8 cellular contexts compared by ENCODE assay signal in the genomic region with DNA sequence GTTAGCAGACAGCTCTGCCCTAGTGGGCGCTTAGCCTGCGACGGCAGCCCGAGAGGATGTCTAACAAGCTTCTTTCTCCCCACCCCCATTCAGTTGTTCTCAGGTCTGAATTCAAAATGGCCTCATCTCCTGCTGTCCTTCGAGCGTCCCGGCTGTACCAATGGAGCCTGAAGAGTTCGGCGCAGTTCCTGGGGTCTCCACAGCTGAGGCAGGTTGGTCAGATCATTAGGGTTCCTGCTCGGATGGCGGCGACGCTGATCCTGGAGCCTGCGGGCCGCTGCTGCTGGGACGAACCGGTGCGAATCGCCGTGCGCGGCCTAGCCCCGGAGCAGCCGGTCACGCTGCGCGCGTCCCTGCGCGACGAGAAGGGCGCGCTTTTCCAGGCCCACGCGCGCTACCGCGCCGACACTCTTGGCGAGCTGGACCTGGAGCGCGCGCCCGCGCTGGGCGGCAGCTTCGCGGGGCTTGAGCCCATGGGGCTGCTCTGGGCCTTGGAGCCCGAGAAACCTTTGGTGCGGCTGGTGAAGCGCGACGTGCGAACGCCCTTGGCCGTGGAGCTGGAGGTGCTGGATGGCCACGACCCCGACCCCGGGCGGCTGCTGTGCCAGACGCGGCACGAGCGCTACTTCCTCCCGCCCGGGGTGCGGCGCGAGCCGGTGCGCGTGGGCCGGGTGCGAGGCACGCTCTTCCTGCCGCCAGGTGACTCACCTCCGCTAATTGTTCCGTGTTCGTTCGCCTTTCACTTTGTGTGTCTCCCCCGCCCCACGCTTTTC. TPM values are rescaled to one million over a fixed set of nuclear protein-coding genes. Genes with fewer than 3 reads are reported as not detected.
A peak's percentile ranks its signal among the peaks of the same experiment; 100 is the strongest.
DNase-seq lines count a peak whose midpoint lies in the region; ATAC-seq and TF ChIP-seq lines count a peak whose summit lies in the region.
"Not testable (repeated sequence)": the region's sequence is repeated elsewhere in the genome, so short reads cannot be mapped to it uniquely, and the experiment has no call there.

A gene with protein sequence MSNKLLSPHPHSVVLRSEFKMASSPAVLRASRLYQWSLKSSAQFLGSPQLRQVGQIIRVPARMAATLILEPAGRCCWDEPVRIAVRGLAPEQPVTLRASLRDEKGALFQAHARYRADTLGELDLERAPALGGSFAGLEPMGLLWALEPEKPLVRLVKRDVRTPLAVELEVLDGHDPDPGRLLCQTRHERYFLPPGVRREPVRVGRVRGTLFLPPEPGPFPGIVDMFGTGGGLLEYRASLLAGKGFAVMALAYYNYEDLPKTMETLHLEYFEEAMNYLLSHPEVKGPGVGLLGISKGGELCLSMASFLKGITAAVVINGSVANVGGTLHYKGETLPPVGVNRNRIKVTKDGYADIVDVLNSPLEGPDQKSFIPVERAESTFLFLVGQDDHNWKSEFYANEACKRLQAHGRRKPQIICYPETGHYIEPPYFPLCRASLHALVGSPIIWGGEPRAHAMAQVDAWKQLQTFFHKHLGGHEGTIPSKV (plus strand): TSS at position 29 of the 773 bp plus-strand sequence. CDS start 28 bp downstream, at position 57.

- peak; percentile 62 for ATAC-seq in GM19035 (IDR thresholded peaks at IDR 0.05; ENCODE audit: unreplicated experiment)
- peak; percentile 40 for ATAC-seq in HG03457 (IDR thresholded peaks at IDR 0.05; ENCODE audit: unreplicated experiment)
- ATAC-seq in left colon: peak; percentile 83

- H3K4me3 ChIP-seq in AG10803 (ENCODE audit: low read length): peak within 1 kb of the TSS; percentile 75

- DNase-seq in AG10803 (ENCODE audit: low read depth): peak; percentile 94
- peak; percentile 91 for DNase-seq in NCI-H69 (lab: John Stamatoyannopoulos, UW)
- DNase-seq in activated CD4-positive, alpha-beta T cell treated with anti-CD3 and anti-CD28 coated beads, Interleukin-2, amount 50 U/mL, for 24 hours (ENCODE audit: low read depth in 1 of 2, low spot score in 1 of 2): peak; percentile 68 to 79
- DNase-seq in dedifferentiated amniotic fluid mesenchymal stem cell (ENCODE audit: extremely low spot score): peak; percentile 80
- peak; percentile 83 to 90 for DNase-seq in left colon
- DNase-seq in stimulated activated CD4-positive, alpha-beta T cell treated with anti-CD3 and anti-CD28 coated beads, Interleukin-1b, Interleukin-23, amount 100 ng/mL, for 1 hour (ENCODE audit: low read depth in 2 of 2): peak; percentile 54 to 70

- TF ChIP-seq CTCF in AG10803 (conservative IDR thresholded peaks at IDR 0.05; ENCODE audit: low read length): peak; percentile 25; the same call in 1 of the 2 replicates

- intact Hi-C loops in left colon (cut with DNase I, micrococcal nuclease): not testable (repeated sequence)

RNA-seq across cellular contexts. Expression of the gene that starts here (rescaled TPM):
- 10 to 100 TPM; 41.2 to 54.2 TPM for total RNA-seq in left colon

Comparison
In these comparisons a context has a peak if more than half of its experiments do, and no peak if none do; other contexts are left out.
1. Peak in every context shown above with its lines: DNase-seq, ATAC-seq and H3K4me3 ChIP-seq.